In genomic region chr1:216430744-216431143, GRCh38 we compare ENCODE assay signal across 27 cellular contexts. TPM values are rescaled to one million over a fixed set of nuclear protein-coding genes. Genes with fewer than 3 reads are reported as not detected.
"Had no signal": no experiment of that assay in that cellular context is flagged by ENCODE, and none has a peak within 500 bp of the region (broad histone marks: within the 10 kb centered on the region; RNA-seq: fewer than 3 reads in every experiment).

No MANE protein-coding gene starts in this region.

- H3K4me1 ChIP-seq: adrenal gland had no signal

- H3K36me3 ChIP-seq: adrenal gland had no signal

- H3K9me3 ChIP-seq: adrenal gland had no signal

- ATAC-seq: activated CD4-positive, alpha-beta T cell treated with anti-CD3 and anti-CD28 coated beads for 36 hours; Panc1; Right ventricle myocardium inferior; T-cell had no signal

- FAIRE-seq: colon, TTC549 had no signal

- DNase-seq: activated CD4-positive, alpha-beta memory T cell treated with anti-CD3 and anti-CD28 coated beads, Interleukin-2, amount 10 ng/mL, durations not matched to agents 7 days and 5 days; activated CD4-positive, alpha-beta T cell treated with anti-CD3 and anti-CD28 coated beads for 36 hours; activated CD4-positive, alpha-beta T cell treated with anti-CD3 and anti-CD28 coated beads, Interleukin-2, amount 50 U/mL, for 1 hour; activated CD4-positive, CD25-positive, alpha-beta regulatory T cell; activated CD8-positive, alpha-beta memory T cell treated with anti-CD3 and anti-CD28 coated beads, Interleukin-2, amount 50 U/mL, for 48 hours; activated naive CD4-positive, alpha-beta T cell treated with anti-CD3 and anti-CD28 coated beads, Interleukin-2, amount 50 U/mL, for 16 hours; activated naive CD8-positive, alpha-beta T cell treated with anti-CD3 and anti-CD28 coated beads, Interleukin-2, amount 10 ng/mL, durations not matched to agents 7 days and 5 days; activated T-cell treated with anti-CD3 and anti-CD28 coated beads, Interleukin-2, amount 50 U/mL, for 1 hour; adrenal gland; anterior cingulate cortex; cerebellar nuclear complex; Kasumi-1; KBM-7; NCI-H1048; NCI-H524; NK-92 treated with Interleukin-12 subunit alpha and Interleukin-12 subunit beta, amount 100 ng/mL, for 24 hours; OCI-M1; RPMI8226; T-cell; T-helper 2 cell; T1000 had no signal

- H3K4me3 ChIP-seq: adrenal gland, SK-N-MC had no signal

- H3K27ac ChIP-seq: adrenal gland, SK-N-MC, VCaP had no signal

- H3K27me3 ChIP-seq: adrenal gland had no signal

RNA-seq across cellular contexts. Expression of gene USH2A, which starts 7.5 kb away (rescaled TPM):
- total RNA-seq: activated CD4-positive, alpha-beta memory T cell treated with anti-CD3 and anti-CD28 coated beads, Interleukin-2, amount 10 ng/mL, durations not matched to agents 7 days and 5 days; activated CD4-positive, alpha-beta T cell treated with anti-CD3 and anti-CD28 coated beads for 36 hours; activated naive CD8-positive, alpha-beta T cell treated with anti-CD3 and anti-CD28 coated beads, Interleukin-2, amount 10 ng/mL, durations not matched to agents 7 days and 5 days; T-cell had no signal
